Comparison of ENCODE assay signal across 28 cellular contexts in the genomic region with DNA sequence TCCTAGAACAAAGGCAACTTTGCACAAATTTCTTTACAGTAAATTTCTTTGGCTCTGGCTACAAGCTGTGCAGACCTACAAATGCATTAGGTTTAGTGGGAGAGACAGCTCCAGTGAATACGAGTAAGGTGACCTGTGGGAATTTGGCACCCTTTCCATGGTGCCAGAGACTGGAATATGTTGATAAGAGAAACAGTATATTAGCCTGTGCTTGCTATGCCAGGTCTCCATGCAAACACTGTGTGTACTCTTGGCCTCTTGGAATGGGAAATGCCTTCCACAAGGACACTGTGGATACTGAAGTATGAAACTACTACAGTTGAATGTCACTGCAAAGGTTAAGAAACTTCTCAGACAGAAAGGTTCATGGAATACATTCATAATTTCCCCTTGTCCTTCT.
"Had no signal": no experiment of that assay in that cellular context is flagged by ENCODE, and none has a peak within 500 bp of the region (broad histone marks: within the 10 kb centered on the region; RNA-seq: fewer than 3 reads in every experiment).

No MANE protein-coding gene starts in this region.

- H3K4me1 Mint-ChIP-seq: activated CD4-positive, alpha-beta memory T cell treated with anti-CD3 and anti-CD28 coated beads, Interleukin-2, amount 10 ng/mL, durations not matched to agents 7 days and 5 days; activated CD4-positive, alpha-beta T cell treated with anti-CD3 and anti-CD28 coated beads, Interleukin-2, amount 10 ng/mL, durations not matched to agents 7 days and 5 days; central memory CD8-positive, alpha-beta T cell had no signal

- H3K9me3 Mint-ChIP-seq: activated T-cell treated with anti-CD3 and anti-CD28 coated beads, Interleukin-2, amount 50 U/mL, for 24 hours; endodermal cell had no signal

- H3K4me3 ChIP-seq: coronary artery, dorsolateral prefrontal cortex, gastrocnemius medialis had no signal

- ATAC-seq: activated T-cell treated with anti-CD3 and anti-CD28 coated beads, Interleukin-2, amount 50 U/mL, for 72 hours; esophagus mucosa; foreskin keratinocyte; gastrocnemius medialis had no signal

- H3K27ac ChIP-seq: brain microvascular endothelial cell, coronary artery, dorsolateral prefrontal cortex, foreskin keratinocyte, gastrocnemius medialis had no signal

- DNase-seq: activated CD4-positive, alpha-beta memory T cell treated with anti-CD3 and anti-CD28 coated beads, Interleukin-2, amount 10 ng/mL, durations not matched to agents 7 days and 5 days; activated CD4-positive, alpha-beta T cell treated with anti-CD3 and anti-CD28 coated beads for 4 hours; activated CD4-positive, alpha-beta T cell treated with anti-CD3 and anti-CD28 coated beads, Interleukin-2, amount 10 ng/mL, durations not matched to agents 7 days and 5 days; activated CD4-positive, alpha-beta T cell treated with anti-CD3 and anti-CD28 coated beads, Interleukin-2, amount 50 U/mL, for 4 hours; activated CD4-positive, CD25-positive, alpha-beta regulatory T cell; activated CD4-positive, CD25-positive, alpha-beta regulatory T cell treated with anti-CD3 and anti-CD28 coated beads, Interleukin-2, amount 50 U/mL, for 72 hours; activated CD8-positive, alpha-beta memory T cell treated with anti-CD3 and anti-CD28 coated beads, Interleukin-2, amount 50 U/mL, for 48 hours; activated gamma-delta T cell; activated naive CD4-positive, alpha-beta T cell treated with anti-CD3 and anti-CD28 coated beads, Interleukin-2, amount 50 U/mL, for 16 hours; activated naive CD4-positive, alpha-beta T cell treated with Interleukin-2 at 50 U/mL for 16 hours; activated T-cell treated with anti-CD3 and anti-CD28 coated beads for 4 hours; activated T-cell treated with anti-CD3 and anti-CD28 coated beads, Interleukin-2, amount 50 U/mL, for 24 hours; activated T-cell treated with anti-CD3 and anti-CD28 coated beads, Interleukin-2, amount 50 U/mL, for 72 hours; amniotic stem cell; anterior cingulate cortex; brain microvascular endothelial cell; dorsolateral prefrontal cortex; effector memory CD4-positive, alpha-beta T cell; endodermal cell; foreskin keratinocyte; gastrocnemius medialis; glutamatergic neuron; T-helper 2 cell had no signal

- H3K27ac Mint-ChIP-seq: activated CD4-positive, alpha-beta memory T cell treated with anti-CD3 and anti-CD28 coated beads, Interleukin-2, amount 10 ng/mL, durations not matched to agents 7 days and 5 days; activated CD4-positive, alpha-beta T cell treated with anti-CD3 and anti-CD28 coated beads, Interleukin-2, amount 10 ng/mL, durations not matched to agents 7 days and 5 days; activated naive CD8-positive, alpha-beta T cell; activated T-cell treated with anti-CD3 and anti-CD28 coated beads, Interleukin-2, amount 50 U/mL, for 24 hours; activated T-cell treated with anti-CD3 and anti-CD28 coated beads, Interleukin-2, amount 50 U/mL, for 72 hours; dendritic cell treated with granulocyte-macrophage colony-stimulating factor and Interleukin-4, amounts not matched to agents 40 ng/mL and 50 ng/mL, for 4 days; endodermal cell had no signal

- H3K36me3 ChIP-seq: brain microvascular endothelial cell, gastrocnemius medialis had no signal

- H3K27me3 Mint-ChIP-seq: activated CD4-positive, alpha-beta memory T cell treated with anti-CD3 and anti-CD28 coated beads, Interleukin-2, amount 10 ng/mL, durations not matched to agents 7 days and 5 days; activated CD4-positive, alpha-beta T cell treated with anti-CD3 and anti-CD28 coated beads, Interleukin-2, amount 10 ng/mL, durations not matched to agents 7 days and 5 days; activated naive CD8-positive, alpha-beta T cell; activated T-cell treated with anti-CD3 and anti-CD28 coated beads, Interleukin-2, amount 50 U/mL, for 24 hours; central memory CD8-positive, alpha-beta T cell; dendritic cell treated with granulocyte-macrophage colony-stimulating factor and Interleukin-4, amounts not matched to agents 40 ng/mL and 50 ng/mL, for 4 days had no signal

- H3K4me3 Mint-ChIP-seq: activated CD4-positive, alpha-beta memory T cell treated with anti-CD3 and anti-CD28 coated beads, Interleukin-2, amount 10 ng/mL, durations not matched to agents 7 days and 5 days; activated CD4-positive, alpha-beta T cell treated with anti-CD3 and anti-CD28 coated beads, Interleukin-2, amount 10 ng/mL, durations not matched to agents 7 days and 5 days; activated naive CD8-positive, alpha-beta T cell; activated T-cell treated with anti-CD3 and anti-CD28 coated beads, Interleukin-2, amount 50 U/mL, for 24 hours; activated T-cell treated with anti-CD3 and anti-CD28 coated beads, Interleukin-2, amount 50 U/mL, for 72 hours; central memory CD8-positive, alpha-beta T cell; dendritic cell treated with granulocyte-macrophage colony-stimulating factor and Interleukin-4, amounts not matched to agents 40 ng/mL and 50 ng/mL, for 4 days; endodermal cell had no signal

- H3K9me3 ChIP-seq: gastrocnemius medialis had no signal

- H3K36me3 Mint-ChIP-seq: activated naive CD8-positive, alpha-beta T cell had no signal

- H3K4me1 ChIP-seq: foreskin keratinocyte, gastrocnemius medialis had no signal

- H3K27me3 ChIP-seq: brain microvascular endothelial cell, foreskin keratinocyte, gastrocnemius medialis had no signal
